Comparison of ENCODE assay signal across 16 cellular contexts in the genomic region with DNA sequence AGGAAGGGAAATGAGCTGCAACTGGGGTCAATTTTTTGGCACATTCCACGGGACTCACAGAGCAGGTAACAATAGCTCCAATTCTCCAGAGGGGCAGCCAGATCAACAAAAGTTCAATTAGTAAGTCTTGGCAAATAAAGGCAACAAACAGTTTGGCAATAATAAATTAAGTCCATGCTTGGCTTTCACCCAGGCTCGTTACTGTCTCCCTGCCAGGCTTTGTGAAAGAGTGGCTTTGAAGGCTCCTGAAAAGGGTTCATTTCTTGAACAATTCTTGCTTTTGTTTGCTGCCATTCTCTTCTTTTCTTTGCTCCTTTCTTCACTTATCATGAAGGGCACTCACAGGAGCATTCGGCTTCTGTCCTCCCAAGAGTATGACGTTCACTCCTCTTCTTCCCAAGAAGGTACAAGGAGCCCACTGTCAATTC.
DNase-seq lines count a peak whose midpoint lies in the region; TF ChIP-seq lines count a peak whose summit lies in the region.
"Had no signal": no experiment of that assay in that cellular context is flagged by ENCODE, and none has a peak within 500 bp of the region (broad histone marks: within the 10 kb centered on the region; RNA-seq: fewer than 3 reads in every experiment).

No MANE protein-coding gene starts in this region.

- intact Hi-C loops in thyroid gland (cut with DNase I) = no loop called here

- H3K4me3 Mint-ChIP-seq in activated naive CD4-positive, alpha-beta T cell treated with anti-CD3 and anti-CD28 coated beads, Interleukin-2, amount 10 ng/mL, durations not matched to agents 7 days and 5 days = no peak overlapping the region
- H3K4me3 Mint-ChIP-seq: activated CD4-positive, alpha-beta T cell treated with anti-CD3 and anti-CD28 coated beads, Interleukin-2, amount 10 ng/mL, durations not matched to agents 7 days and 5 days had no signal

- H3K4ac ChIP-seq in mesenchymal stem cell (ENCODE audit: low read depth in 1 of 2, low read length in 2 of 2) = no peak overlapping the region

- H3K36me3 Mint-ChIP-seq in activated naive CD4-positive, alpha-beta T cell treated with anti-CD3 and anti-CD28 coated beads, Interleukin-2, amount 10 ng/mL, durations not matched to agents 7 days and 5 days = no peaks in the 10 kb centered on the region

- H2BK15ac ChIP-seq in mesenchymal stem cell (ENCODE audit: low read depth, poor library complexity, severe bottlenecking) = no peak overlapping the region

- no peak overlapping the region for H3K4me3 ChIP-seq in ectodermal cell (ENCODE audit: insufficient read depth, low read depth, low read length)
- no peak overlapping the region for H3K4me3 ChIP-seq in thyroid gland (replicated peaks in 1 of 3)
- H3K4me3 ChIP-seq in mesenchymal stem cell (ENCODE audit: insufficient read depth in 1 of 2, low read depth in 1 of 2, low read length in 2 of 2) = no peak overlapping the region
- H3K4me3 ChIP-seq: ascending aorta, heart left ventricle, tibial artery had no signal

- no peak overlapping the region for H2AFZ ChIP-seq in mesenchymal stem cell (ENCODE audit: low read depth, low read length)

- H2AK5ac ChIP-seq in mesenchymal stem cell (ENCODE audit: low read length, severe bottlenecking) = no peak overlapping the region

- no peak overlapping the region for H3K14ac ChIP-seq in mesenchymal stem cell (ENCODE audit: low read length in 2 of 2)

- DNase-seq in NCI-H748 (lab: John Stamatoyannopoulos, UW; ENCODE audit: unreplicated experiment) (peak; percentile 26), NCI-H748 treated with DMSO at 0.1 percent for 48 hours (lab: John Stamatoyannopoulos, UW) (no peak), medulla oblongata (ENCODE audit: extremely low spot score) (peak; percentile 81), thyroid gland (peak; percentile 13 to 31), mesenchymal stem cell (no peak), amniotic stem cell (lab: John Stamatoyannopoulos, UW) (no peak)
- no peak for DNase-seq in activated naive CD4-positive, alpha-beta T cell treated with anti-CD3 and anti-CD28 coated beads, Interleukin-2, amount 10 ng/mL, durations not matched to agents 7 days and 5 days
- DNase-seq: activated CD4-positive, alpha-beta T cell treated with anti-CD3 and anti-CD28 coated beads, Interleukin-2, amount 10 ng/mL, durations not matched to agents 7 days and 5 days; effector CD8-positive, alpha-beta T cell; left cardiac atrium; MM.1S; NCI-H510A treated with DMSO at 0.1 percent for 48 hours had no signal

- no peak overlapping the region for H2BK5ac ChIP-seq in mesenchymal stem cell (ENCODE audit: low read depth, low read length, poor library complexity, severe bottlenecking)

- TF ChIP-seq CTCF in thyroid gland (IDR thresholded peaks at IDR 0.05) = no peak

- H2BK12ac ChIP-seq in mesenchymal stem cell (ENCODE audit: low read length in 2 of 2) = no peak overlapping the region

- peaks cover 6% of the 10 kb centered on the region for H3K4me1 Mint-ChIP-seq in activated naive CD4-positive, alpha-beta T cell treated with anti-CD3 and anti-CD28 coated beads, Interleukin-2, amount 10 ng/mL, durations not matched to agents 7 days and 5 days

- H3K79me1 ChIP-seq in mesenchymal stem cell (replicated peaks; ENCODE audit: low read length, poor library complexity, severe bottlenecking) = no peaks in the 10 kb centered on the region

- H3K27ac ChIP-seq in ectodermal cell (ENCODE audit: insufficient read depth, low read depth, low read length, poor library complexity, severe bottlenecking) = peak overlapping the region; percentile 62
- H3K27ac ChIP-seq in thyroid gland = peak overlapping the region in 1 of 3 donors; percentile 3
- H3K27ac ChIP-seq in mesenchymal stem cell (ENCODE audit: low read length, poor library complexity, severe bottlenecking) = no peak overlapping the region
- H3K27ac ChIP-seq: ascending aorta, heart left ventricle, tibial artery had no signal

- no peak overlapping the region for H3K27ac Mint-ChIP-seq in activated naive CD4-positive, alpha-beta T cell treated with anti-CD3 and anti-CD28 coated beads, Interleukin-2, amount 10 ng/mL, durations not matched to agents 7 days and 5 days
- H3K27ac Mint-ChIP-seq: activated CD4-positive, alpha-beta T cell treated with anti-CD3 and anti-CD28 coated beads, Interleukin-2, amount 10 ng/mL, durations not matched to agents 7 days and 5 days had no signal

- H3K4me1 ChIP-seq in ectodermal cell (ENCODE audit: control insufficient read depth, insufficient read depth, low read length) = peaks cover 16% of the 10 kb centered on the region
- peaks cover 4 to 10% of the 10 kb centered on the region in 2 donors for H3K4me1 ChIP-seq in thyroid gland
- H3K4me1 ChIP-seq in mesenchymal stem cell (ENCODE audit: control insufficient read depth, insufficient read depth, low read depth, low read length) = no peaks in the 10 kb centered on the region
- H3K4me1 ChIP-seq: ascending aorta had no signal

- no peak overlapping the region for H3K18ac ChIP-seq in mesenchymal stem cell (ENCODE audit: low read depth in 1 of 2, low read length in 2 of 2)

- H3K9me3 Mint-ChIP-seq in activated naive CD4-positive, alpha-beta T cell treated with anti-CD3 and anti-CD28 coated beads, Interleukin-2, amount 10 ng/mL, durations not matched to agents 7 days and 5 days = peaks cover 7% of the 10 kb centered on the region

- H3K27me3 ChIP-seq in ectodermal cell (ENCODE audit: control insufficient read depth, insufficient read depth, low read length, poor library complexity, severe bottlenecking) (no peaks in the 10 kb centered on the region), thyroid gland (no peaks in the 10 kb centered on the region), mesenchymal stem cell (ENCODE audit: control insufficient read depth in 1 of 2, insufficient read depth in 1 of 2, low read length in 2 of 2) (peaks cover 0 to 33% of the 10 kb centered on the region in 2 experiments)
- H3K27me3 ChIP-seq: ascending aorta, heart left ventricle, tibial artery had no signal

- no peaks in the 10 kb centered on the region for H3K9me3 ChIP-seq in ectodermal cell (ENCODE audit: control insufficient read depth, low read length)
- no peaks in the 10 kb centered on the region for H3K9me3 ChIP-seq in thyroid gland
- H3K9me3 ChIP-seq in mesenchymal stem cell (ENCODE audit: control insufficient read depth, low read length) = no peaks in the 10 kb centered on the region
- H3K9me3 ChIP-seq: ascending aorta, tibial artery had no signal

- 32 to 44% methylated on average over 4 of the region's 4 CpGs for WGBS in ectodermal cell, 2 experiments
- 27 to 48% methylated on average over 4 of the region's 4 CpGs for WGBS in thyroid gland, 2 donors
- WGBS in mesenchymal stem cell = 94% methylated on average over 4 of the region's 4 CpGs

- H3K27me3 Mint-ChIP-seq in activated naive CD4-positive, alpha-beta T cell treated with anti-CD3 and anti-CD28 coated beads, Interleukin-2, amount 10 ng/mL, durations not matched to agents 7 days and 5 days = peaks cover 9% of the 10 kb centered on the region
- H3K27me3 Mint-ChIP-seq: activated CD4-positive, alpha-beta T cell treated with anti-CD3 and anti-CD28 coated beads, Interleukin-2, amount 10 ng/mL, durations not matched to agents 7 days and 5 days had no signal

- H4K91ac ChIP-seq in mesenchymal stem cell (ENCODE audit: low read length) = no peak overlapping the region

- no peak overlapping the region for H4K8ac ChIP-seq in mesenchymal stem cell (ENCODE audit: low read length)

- H2BK120ac ChIP-seq in mesenchymal stem cell (ENCODE audit: low read depth, low read length) = no peak overlapping the region

- H3K4me2 ChIP-seq in mesenchymal stem cell (ENCODE audit: low read length, poor library complexity, severe bottlenecking) = no peak overlapping the region

- H3K36me3 ChIP-seq in ectodermal cell (ENCODE audit: control insufficient read depth, insufficient read depth, low read length) (no peaks in the 10 kb centered on the region), thyroid gland (no peaks in the 10 kb centered on the region), mesenchymal stem cell (ENCODE audit: control insufficient read depth in 1 of 2, insufficient read depth in 2 of 2, low read depth in 1 of 2, low read length in 2 of 2) (no peaks in the 10 kb centered on the region)
- H3K36me3 ChIP-seq: ascending aorta, heart left ventricle, tibial artery had no signal

- CTCF ChIA-PET in activated naive CD4-positive, alpha-beta T cell treated with anti-CD3 and anti-CD28 coated beads, Interleukin-2, amount 10 ng/mL, durations not matched to agents 7 days and 5 days (lab: Charles Lee) = no interaction called here

- no peak overlapping the region for H3K23ac ChIP-seq in mesenchymal stem cell (ENCODE audit: low read length in 2 of 2)

- H3K9ac ChIP-seq in mesenchymal stem cell (ENCODE audit: low read length) = no peak overlapping the region

- no peak for TF ChIP-seq POLR2A in thyroid gland (IDR thresholded peaks at IDR 0.05)

Comparison
In these comparisons a context has a peak if more than half of its experiments do, and no peak if none do; other contexts are left out.
1. DNase-seq: peak in NCI-H748 (single experiment), medulla oblongata (single experiment) and thyroid gland (2 of 2); none in NCI-H748 treated with DMSO at 0.1 percent for 48 hours (single experiment), mesenchymal stem cell (single experiment), amniotic stem cell (single experiment) and activated naive CD4-positive, alpha-beta T cell treated with anti-CD3 and anti-CD28 coated beads, Interleukin-2, amount 10 ng/mL, durations not matched to agents 7 days and 5 days (single experiment).